ENCODE assay signal across 2 cellular contexts in the genomic region with DNA sequence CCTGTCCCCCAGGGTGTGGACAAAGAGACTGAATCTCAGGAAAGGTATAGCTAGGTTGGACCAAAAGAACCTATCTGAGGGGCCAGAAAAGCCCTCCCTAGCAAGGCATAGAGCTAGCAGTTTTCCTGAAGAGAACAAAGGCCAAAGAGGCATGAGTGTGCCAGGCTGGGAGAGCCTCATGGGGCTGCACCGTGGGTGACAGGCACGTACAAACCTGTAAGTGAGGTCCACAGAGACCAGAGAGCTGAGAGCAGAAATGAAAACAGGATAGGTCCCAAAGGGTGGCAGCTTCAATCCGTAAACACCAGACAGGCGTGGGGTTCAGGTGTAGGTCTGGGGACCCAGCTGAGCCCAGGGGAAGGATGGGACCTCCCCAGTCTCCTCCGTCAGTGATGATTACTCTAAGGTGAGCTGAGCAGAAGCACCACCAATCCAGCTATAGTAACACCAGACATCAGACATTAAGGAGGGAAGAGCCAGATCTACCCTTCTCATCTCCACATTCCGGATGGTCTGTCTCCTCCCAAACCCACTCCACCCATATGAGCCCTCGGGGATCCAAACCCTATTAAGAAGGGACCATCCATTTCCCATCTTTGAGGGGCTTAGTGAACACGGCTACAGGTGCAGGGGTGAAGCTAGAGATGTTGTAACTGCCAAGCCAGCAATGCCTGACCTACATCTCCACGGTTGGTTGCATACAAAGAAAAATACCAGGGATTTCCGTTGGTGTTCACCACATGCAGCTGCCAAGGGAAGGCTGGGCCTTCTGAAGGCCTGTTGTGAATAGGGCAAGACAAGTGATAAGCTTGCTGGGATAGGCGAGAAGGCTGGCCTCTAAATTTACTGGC.
TF ChIP-seq lines count a peak whose summit lies in the region.

No MANE protein-coding gene starts in this region.

TF ChIP-seq in Ishikawa, 13 proteins besides CTCF, POLR2A, EP300 and RAD21:
- TF ChIP-seq CREB1 (IDR thresholded peaks at IDR 0.05; ENCODE audit: low read depth) (no peak), TCF12 (IDR thresholded peaks at IDR 0.05; ENCODE audit: low read depth) (peak; percentile 71), CEBPB (IDR thresholded peaks at IDR 0.05) (peak; percentile 85), FOXM1 (IDR thresholded peaks at IDR 0.05; ENCODE audit: borderline replicate concordance, low read depth) (0 out of 2 replicates have a peak, but pooled peaks have one; percentile 31), TEAD4 (IDR thresholded peaks at IDR 0.05) (peak; percentile 84), NFIC (IDR thresholded peaks at IDR 0.05) (peak; percentile 75)
- TF ChIP-seq, protein P1, sequence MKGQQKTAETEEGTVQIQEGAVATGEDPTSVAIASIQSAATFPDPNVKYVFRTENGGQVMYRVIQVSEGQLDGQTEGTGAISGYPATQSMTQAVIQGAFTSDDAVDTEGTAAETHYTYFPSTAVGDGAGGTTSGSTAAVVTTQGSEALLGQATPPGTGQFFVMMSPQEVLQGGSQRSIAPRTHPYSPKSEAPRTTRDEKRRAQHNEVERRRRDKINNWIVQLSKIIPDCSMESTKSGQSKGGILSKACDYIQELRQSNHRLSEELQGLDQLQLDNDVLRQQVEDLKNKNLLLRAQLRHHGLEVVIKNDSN (IDR thresholded peaks at IDR 0.05): no peak
- TF ChIP-seq, protein P2, sequence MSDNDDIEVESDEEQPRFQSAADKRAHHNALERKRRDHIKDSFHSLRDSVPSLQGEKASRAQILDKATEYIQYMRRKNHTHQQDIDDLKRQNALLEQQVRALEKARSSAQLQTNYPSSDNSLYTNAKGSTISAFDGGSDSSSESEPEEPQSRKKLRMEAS (IDR thresholded peaks at IDR 0.05): peak; percentile 75; the same call in 1 of the 2 replicates
TF ChIP-seq in Ishikawa: peak in this region for 6.

TF ChIP-seq in GM12878, 131 proteins besides CTCF, POLR2A, EP300 and RAD21:
- peak; percentile 89 for TF ChIP-seq PAX5 (IDR thresholded peaks at IDR 0.05; ENCODE audit: borderline replicate concordance, low read depth, low read length)
- TF ChIP-seq RUNX3 (IDR thresholded peaks at IDR 0.05; ENCODE audit: low read length): peak; percentile 71
- TF ChIP-seq, protein P3, sequence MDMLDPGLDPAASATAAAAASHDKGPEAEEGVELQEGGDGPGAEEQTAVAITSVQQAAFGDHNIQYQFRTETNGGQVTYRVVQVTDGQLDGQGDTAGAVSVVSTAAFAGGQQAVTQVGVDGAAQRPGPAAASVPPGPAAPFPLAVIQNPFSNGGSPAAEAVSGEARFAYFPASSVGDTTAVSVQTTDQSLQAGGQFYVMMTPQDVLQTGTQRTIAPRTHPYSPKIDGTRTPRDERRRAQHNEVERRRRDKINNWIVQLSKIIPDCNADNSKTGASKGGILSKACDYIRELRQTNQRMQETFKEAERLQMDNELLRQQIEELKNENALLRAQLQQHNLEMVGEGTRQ (IDR thresholded peaks at IDR 0.05; ENCODE audit: borderline replicate concordance, low read depth, low read length): no peak
- 0 out of 4 replicates have a peak, but pooled peaks of 1 of the 2 experiments have one; percentile 19 for TF ChIP-seq IKZF2 (IDR thresholded peaks at IDR 0.05)
- peak; percentile 58; the same call in 1 of the 2 replicates for TF ChIP-seq TCF12 (IDR thresholded peaks at IDR 0.05; ENCODE audit: low read depth, low read length)
- TF ChIP-seq EED (IDR thresholded peaks at IDR 0.05; ENCODE audit: low read depth): peak; percentile 59; the same call in 1 of the 2 replicates
- TF ChIP-seq IKZF1 (conservative IDR thresholded peaks at IDR 0.05): peak; percentile 41; the same call in 1 of the 2 replicates
- no peak for TF ChIP-seq SRF (IDR thresholded peaks at IDR 0.05; ENCODE audit: low read depth in 2 of 2, low read length in 2 of 2)
- TF ChIP-seq, protein P4, sequence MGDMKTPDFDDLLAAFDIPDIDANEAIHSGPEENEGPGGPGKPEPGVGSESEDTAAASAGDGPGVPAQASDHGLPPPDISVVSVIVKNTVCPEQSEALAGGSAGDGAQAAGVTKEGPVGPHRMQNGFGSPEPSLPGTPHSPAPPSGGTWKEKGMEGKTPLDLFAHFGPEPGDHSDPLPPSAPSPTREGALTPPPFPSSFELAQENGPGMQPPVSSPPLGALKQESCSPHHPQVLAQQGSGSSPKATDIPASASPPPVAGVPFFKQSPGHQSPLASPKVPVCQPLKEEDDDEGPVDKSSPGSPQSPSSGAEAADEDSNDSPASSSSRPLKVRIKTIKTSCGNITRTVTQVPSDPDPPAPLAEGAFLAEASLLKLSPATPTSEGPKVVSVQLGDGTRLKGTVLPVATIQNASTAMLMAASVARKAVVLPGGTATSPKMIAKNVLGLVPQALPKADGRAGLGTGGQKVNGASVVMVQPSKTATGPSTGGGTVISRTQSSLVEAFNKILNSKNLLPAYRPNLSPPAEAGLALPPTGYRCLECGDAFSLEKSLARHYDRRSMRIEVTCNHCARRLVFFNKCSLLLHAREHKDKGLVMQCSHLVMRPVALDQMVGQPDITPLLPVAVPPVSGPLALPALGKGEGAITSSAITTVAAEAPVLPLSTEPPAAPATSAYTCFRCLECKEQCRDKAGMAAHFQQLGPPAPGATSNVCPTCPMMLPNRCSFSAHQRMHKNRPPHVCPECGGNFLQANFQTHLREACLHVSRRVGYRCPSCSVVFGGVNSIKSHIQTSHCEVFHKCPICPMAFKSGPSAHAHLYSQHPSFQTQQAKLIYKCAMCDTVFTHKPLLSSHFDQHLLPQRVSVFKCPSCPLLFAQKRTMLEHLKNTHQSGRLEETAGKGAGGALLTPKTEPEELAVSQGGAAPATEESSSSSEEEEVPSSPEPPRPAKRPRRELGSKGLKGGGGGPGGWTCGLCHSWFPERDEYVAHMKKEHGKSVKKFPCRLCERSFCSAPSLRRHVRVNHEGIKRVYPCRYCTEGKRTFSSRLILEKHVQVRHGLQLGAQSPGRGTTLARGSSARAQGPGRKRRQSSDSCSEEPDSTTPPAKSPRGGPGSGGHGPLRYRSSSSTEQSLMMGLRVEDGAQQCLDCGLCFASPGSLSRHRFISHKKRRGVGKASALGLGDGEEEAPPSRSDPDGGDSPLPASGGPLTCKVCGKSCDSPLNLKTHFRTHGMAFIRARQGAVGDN (IDR thresholded peaks at IDR 0.05): peak; percentile 52; the same call in 1 of the 2 replicates
